ENCODE assay signal across 17 cellular contexts in the genomic region with DNA sequence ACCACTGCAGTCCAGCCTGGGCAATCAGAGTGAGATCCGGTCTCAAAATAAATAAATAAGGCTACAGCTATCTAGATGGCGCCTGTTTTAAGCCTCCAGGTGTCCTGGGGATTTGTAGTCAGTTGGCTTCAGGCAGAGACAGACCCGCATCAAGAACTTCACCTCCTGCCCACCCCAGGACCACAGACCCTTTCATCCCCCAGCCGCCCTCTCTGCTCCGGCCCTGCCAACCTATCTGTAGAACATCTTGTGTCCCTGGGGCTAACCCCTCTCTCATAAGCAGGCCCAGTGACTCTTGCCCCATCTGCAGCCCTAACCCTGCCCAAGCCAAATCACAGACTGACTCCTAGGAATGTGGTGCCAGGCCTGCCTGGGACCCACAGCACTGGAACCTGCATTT.
"Had no signal": no experiment of that assay in that cellular context is flagged by ENCODE, and none has a peak within 500 bp of the region (broad histone marks: within the 10 kb centered on the region; RNA-seq: fewer than 3 reads in every experiment).

No MANE protein-coding gene starts in this region.

- H3K27me3 Mint-ChIP-seq: effector memory CD8-positive, alpha-beta T cell; naive B cell; type B pancreatic cell had no signal

- DNase-seq: effector memory CD8-positive, alpha-beta T cell; gastrocnemius medialis; kidney; left colon; left ventricle myocardium superior; mesendoderm; naive B cell; stimulated activated CD4-positive, alpha-beta T cell treated with anti-CD3 and anti-CD28 coated beads, Interleukin-2, amount 100 ng/mL, for 24 hours; stimulated activated naive CD8-positive, alpha-beta T cell treated with anti-CD3 and anti-CD28 coated beads, Interleukin-15, Interleukin-2, amounts not matched to agents 100 U/mL and 50 U/mL, for 24 hours; thyroid gland had no signal

- H3K9me3 Mint-ChIP-seq: effector memory CD8-positive, alpha-beta T cell; naive B cell; type B pancreatic cell had no signal

- H3K27me3 ChIP-seq: esophagus muscularis mucosa, gastrocnemius medialis, neutrophil, suprapubic skin, thyroid gland had no signal

- H3K27ac Mint-ChIP-seq: type B pancreatic cell had no signal

- H3K4me1 ChIP-seq: gastrocnemius medialis, suprapubic skin, thyroid gland had no signal

- H3K4me3 Mint-ChIP-seq: effector memory CD8-positive, alpha-beta T cell; naive B cell; type B pancreatic cell had no signal

- H3K9me3 ChIP-seq: esophagus muscularis mucosa, gastrocnemius medialis, neutrophil, suprapubic skin, thyroid gland had no signal

- H3K27ac ChIP-seq: epithelial cell of prostate, esophagus muscularis mucosa, gastrocnemius medialis, neutrophil, suprapubic skin, thyroid gland had no signal

- ATAC-seq: effector memory CD8-positive, alpha-beta T cell; gastrocnemius medialis; left colon; left ventricle myocardium superior; sciatic nerve; stimulated activated naive CD8-positive, alpha-beta T cell treated with anti-CD3 and anti-CD28 coated beads, Interleukin-15, Interleukin-2, amounts not matched to agents 100 U/mL and 50 U/mL, for 24 hours had no signal

- H3K4me3 ChIP-seq: esophagus muscularis mucosa, gastrocnemius medialis, lung, suprapubic skin, thyroid gland had no signal
